ENCODE assay signal across 11 cellular contexts in genomic region chr14:93940437-93940836, GRCh38. TPM values are rescaled to one million over a fixed set of nuclear protein-coding genes. Genes with fewer than 3 reads are reported as not detected.
DNase-seq lines count a peak whose midpoint lies in the region; ATAC-seq, FAIRE-seq and TF ChIP-seq lines count a peak whose summit lies in the region.
"Had no signal": no experiment of that assay in that cellular context is flagged by ENCODE, and none has a peak within 500 bp of the region (broad histone marks: within the 10 kb centered on the region; RNA-seq: fewer than 3 reads in every experiment).

No MANE protein-coding gene starts in this region.

- H3K4me3 Mint-ChIP-seq in CD4-positive, CD25-positive, alpha-beta regulatory T cell: peak overlapping the region in 3 of 4 donors; percentile 68 to 86 (median 72)
- H3K4me3 Mint-ChIP-seq in activated naive CD8-positive, alpha-beta T cell treated with anti-CD3 and anti-CD28 coated beads for 36 hours: no peak overlapping the region
- H3K4me3 Mint-ChIP-seq in nephron progenitor cell: peak overlapping the region; percentile 65

- no peak overlapping the region for H3K27ac ChIP-seq in CD4-positive, CD25-positive, alpha-beta regulatory T cell (ENCODE audit: insufficient read depth, low read length, poor library complexity, severe bottlenecking)
- H3K27ac ChIP-seq in GM23248: no peak overlapping the region

- H3K36me3 Mint-ChIP-seq in CD4-positive, CD25-positive, alpha-beta regulatory T cell: no peaks in the 10 kb centered on the region
- peaks cover 19% of the 10 kb centered on the region for H3K36me3 Mint-ChIP-seq in activated naive CD8-positive, alpha-beta T cell treated with anti-CD3 and anti-CD28 coated beads for 36 hours
- no peaks in the 10 kb centered on the region for H3K36me3 Mint-ChIP-seq in nephron progenitor cell (ENCODE audit: low read depth)

- H3F3A ChIP-seq in GM23248 (ENCODE audit: insufficient read depth): no peaks in the 10 kb centered on the region

- in situ Hi-C loops in GM23248 (cut with MboI): loop anchor here (5.0 kb wide), 1 partner anchor 62 kb away; no protein-coding TSS in a partner anchor

- H3K27ac Mint-ChIP-seq in CD4-positive, CD25-positive, alpha-beta regulatory T cell: peak overlapping the region; percentile 12 to 88 (median 33)
- peak overlapping the region; percentile 55 for H3K27ac Mint-ChIP-seq in activated naive CD8-positive, alpha-beta T cell treated with anti-CD3 and anti-CD28 coated beads for 36 hours
- H3K27ac Mint-ChIP-seq in nephron progenitor cell: no peak overlapping the region
- H3K27ac Mint-ChIP-seq: activated B cell treated with CpG ODN at 0.5 μM for 24 hours had no signal

- no peak overlapping the region for H3K4me3 ChIP-seq in CD4-positive, CD25-positive, alpha-beta regulatory T cell (ENCODE audit: low read depth, low read length)
- H3K4me3 ChIP-seq in GM23248: no peak overlapping the region

- H2AFZ ChIP-seq in GM23248: no peak overlapping the region

- H3K9me3 Mint-ChIP-seq in CD4-positive, CD25-positive, alpha-beta regulatory T cell: no peaks in the 10 kb centered on the region
- H3K9me3 Mint-ChIP-seq in activated naive CD8-positive, alpha-beta T cell treated with anti-CD3 and anti-CD28 coated beads for 36 hours: no peaks in the 10 kb centered on the region
- H3K9me3 Mint-ChIP-seq in nephron progenitor cell: peaks cover 4% of the 10 kb centered on the region
- H3K9me3 Mint-ChIP-seq: activated B cell treated with CpG ODN at 0.5 μM for 24 hours had no signal

- peaks cover 4% of the 10 kb centered on the region for H3K27me3 Mint-ChIP-seq in CD4-positive, CD25-positive, alpha-beta regulatory T cell
- H3K27me3 Mint-ChIP-seq in activated naive CD8-positive, alpha-beta T cell treated with anti-CD3 and anti-CD28 coated beads for 36 hours: peaks cover 20% of the 10 kb centered on the region
- peaks cover 67% of the 10 kb centered on the region for H3K27me3 Mint-ChIP-seq in nephron progenitor cell (ENCODE audit: low read depth, poor library complexity)

- peaks cover 5% of the 10 kb centered on the region for H3K36me3 ChIP-seq in CD4-positive, CD25-positive, alpha-beta regulatory T cell (ENCODE audit: control insufficient read depth, insufficient read depth, low read length)
- no peaks in the 10 kb centered on the region for H3K36me3 ChIP-seq in GM23248 (ENCODE audit: low read depth)

- no peaks in the 10 kb centered on the region for H4K20me1 ChIP-seq in GM23248 (ENCODE audit: insufficient read depth)

- no peaks in the 10 kb centered on the region for H3K27me3 ChIP-seq in CD4-positive, CD25-positive, alpha-beta regulatory T cell (ENCODE audit: control insufficient read depth, insufficient read depth, low read length)
- peaks cover 25% of the 10 kb centered on the region; the same call in 1 of the 2 replicates for H3K27me3 ChIP-seq in GM23248 (replicated peaks; ENCODE audit: insufficient read depth)

- peak; percentile 65 for FAIRE-seq in GM19239 (lab: Jason Lieb, UNC)
- FAIRE-seq: keratinocyte had no signal

- H3K9me2 ChIP-seq in GM23248 (ENCODE audit: insufficient read depth): no peaks in the 10 kb centered on the region

- WGBS in GM23248 (ENCODE audit: low coverage in 1 of 2, low lambda C conversion rate in 2 of 2, missing lambda C conversion rate in 2 of 2), 2 experiments: 82 to 85% methylated on average over 6 of the region's 6 CpGs

- no peak overlapping the region for H3K9ac ChIP-seq in GM23248

- TF ChIP-seq CTCF in nephron progenitor cell (IDR thresholded peaks at IDR 0.05): no peak

- no peak overlapping the region for H3K4me2 ChIP-seq in GM23248 (ENCODE audit: unreplicated experiment)

- no peak for ATAC-seq in CD4-positive, CD25-positive, alpha-beta regulatory T cell (ENCODE audit: low read depth in 2 of 2)
- no peak for ATAC-seq in GM19467 (IDR thresholded peaks at IDR 0.05; ENCODE audit: unreplicated experiment)

- H3K79me2 ChIP-seq in GM23248 (ENCODE audit: insufficient read depth): no peaks in the 10 kb centered on the region

- no peak for DNase-seq in CD4-positive, CD25-positive, alpha-beta regulatory T cell
- no peak for DNase-seq in GM19239 (ENCODE audit: insufficient read length, low spot score)
- no peak for DNase-seq in activated naive CD8-positive, alpha-beta T cell treated with anti-CD3 and anti-CD28 coated beads for 36 hours
- no peak for DNase-seq in nephron progenitor cell
- DNase-seq in hippocampal formation (lab: John Stamatoyannopoulos, UW): no peak
- DNase-seq in GM23248: no peak
- DNase-seq: activated B cell treated with CpG ODN at 0.5 μM for 24 hours; activated effector memory CD4-positive, alpha-beta T cell treated with anti-CD3 and anti-CD28 coated beads, Interleukin-2, amount 50 U/mL, for 16 hours had no signal

- H3K4me1 ChIP-seq in CD4-positive, CD25-positive, alpha-beta regulatory T cell (ENCODE audit: control insufficient read depth, insufficient read depth, low read length, poor library complexity, severe bottlenecking): peaks cover 10% of the 10 kb centered on the region
- H3K4me1 ChIP-seq in GM23248 (ENCODE audit: insufficient read depth): no peaks in the 10 kb centered on the region

- H3K4me1 Mint-ChIP-seq in CD4-positive, CD25-positive, alpha-beta regulatory T cell: peaks cover 0 to 23% (median 9%) of the 10 kb centered on the region in 4 donors
- H3K4me1 Mint-ChIP-seq in activated naive CD8-positive, alpha-beta T cell treated with anti-CD3 and anti-CD28 coated beads for 36 hours: peaks cover 17% of the 10 kb centered on the region
- peaks cover 23% of the 10 kb centered on the region for H3K4me1 Mint-ChIP-seq in nephron progenitor cell

- H3K9me3 ChIP-seq in CD4-positive, CD25-positive, alpha-beta regulatory T cell (ENCODE audit: control insufficient read depth in 2 of 2, low read length in 2 of 2): no peaks in the 10 kb centered on the region
- no peaks in the 10 kb centered on the region for H3K9me3 ChIP-seq in GM23248 (ENCODE audit: low read depth)

RNA-seq across cellular contexts. Expression of gene FAM181A, which starts 13.3 kb away (rescaled TPM):
- not detected for total RNA-seq in CD4-positive, CD25-positive, alpha-beta regulatory T cell
- not detected for polyA plus RNA-seq in CD4-positive, CD25-positive, alpha-beta regulatory T cell
- total RNA-seq in activated naive CD8-positive, alpha-beta T cell treated with anti-CD3 and anti-CD28 coated beads for 36 hours: not detected
- total RNA-seq in GM23248 (2014; rRNA removed; shearing (Covaris generic)): not detected in 2 replicates
- not detected in 2 replicates for polyA plus RNA-seq in GM23248 (2016; fragmentation: Nextera tagmentation; extraction: Ambion mirVana)
- total RNA-seq: activated B cell treated with CpG ODN at 0.5 μM for 24 hours, bronchial epithelial cell had no signal

RNA-seq across cellular contexts. Expression of gene ASB2, which starts 35.9 kb away (rescaled TPM):
- total RNA-seq in CD4-positive, CD25-positive, alpha-beta regulatory T cell: 0.96 TPM
- 1 to 10 TPM; 2.6 to 5.7 (median 4.9) TPM for polyA plus RNA-seq in CD4-positive, CD25-positive, alpha-beta regulatory T cell
- total RNA-seq in activated naive CD8-positive, alpha-beta T cell treated with anti-CD3 and anti-CD28 coated beads for 36 hours: 10 to 100 TPM; 26.4 to 29.1 TPM
- total RNA-seq in GM23248 (2014; rRNA removed; shearing (Covaris generic)): not detected in 2 replicates
- polyA plus RNA-seq in GM23248 (2016; fragmentation: Nextera tagmentation; extraction: Ambion mirVana): 0.06 and 0.18 TPM in 2 replicates

RNA-seq across cellular contexts. Expression of gene CCDC197, which starts 56.7 kb away (rescaled TPM):
- total RNA-seq in CD4-positive, CD25-positive, alpha-beta regulatory T cell: not detected
- polyA plus RNA-seq in CD4-positive, CD25-positive, alpha-beta regulatory T cell: not detected
- total RNA-seq in activated naive CD8-positive, alpha-beta T cell treated with anti-CD3 and anti-CD28 coated beads for 36 hours: not detected
- not detected in 2 replicates for total RNA-seq in GM23248 (2014; rRNA removed; shearing (Covaris generic))
- polyA plus RNA-seq in GM23248 (2016; fragmentation: Nextera tagmentation; extraction: Ambion mirVana): not detected in 2 replicates
- total RNA-seq: activated B cell treated with CpG ODN at 0.5 μM for 24 hours, bronchial epithelial cell had no signal
- polyA plus RNA-seq: keratinocyte had no signal

Comparison
In these comparisons a context has a peak if more than half of its experiments do, and no peak if none do; other contexts are left out.
1. RNA of gene ASB2, which starts 35.9 kb away (total RNA-seq): 26.4 to 29.1 TPM in activated naive CD8-positive, alpha-beta T cell treated with anti-CD3 and anti-CD28 coated beads for 36 hours; 0.96 TPM in CD4-positive, CD25-positive, alpha-beta regulatory T cell (single experiment) and not detected in GM23248; every median in the first group is over 10 times any median in the second.